In genomic region chr15:41922353-41922752, GRCh38 we compare ENCODE assay signal across 19 cellular contexts.
"Had no signal": no experiment of that assay in that cellular context is flagged by ENCODE, and none has a peak within 500 bp of the region (broad histone marks: within the 10 kb centered on the region; RNA-seq: fewer than 3 reads in every experiment).

No MANE protein-coding gene starts in this region.

- H3K4me3 ChIP-seq: dorsolateral prefrontal cortex, esophagus squamous epithelium, sigmoid colon, testis, uterus had no signal

- H3K36me3 ChIP-seq: uterus had no signal

- DNase-seq: activated CD4-positive, alpha-beta T cell treated with anti-CD3 and anti-CD28 coated beads for 1 hour; activated CD4-positive, alpha-beta T cell treated with anti-CD3 and anti-CD28 coated beads, Interleukin-2, amount 50 U/mL, for 48 hours; activated CD8-positive, alpha-beta memory T cell treated with anti-CD3 and anti-CD28 coated beads, Interleukin-2, amount 10 ng/mL, durations not matched to agents 7 days and 5 days; activated gamma-delta T cell; activated T-cell treated with anti-CD3 and anti-CD28 coated beads, Interleukin-2, amount 50 U/mL, for 4 hours; amygdala; brain microvascular endothelial cell; dorsolateral prefrontal cortex; esophagus squamous epithelium; foreskin fibroblast; glutamatergic neuron; sigmoid colon; stimulated activated CD4-positive, alpha-beta T cell treated with anti-CD3 and anti-CD28 coated beads, Interleukin-2, amount 100 ng/mL, for 24 hours; stimulated activated naive CD8-positive, alpha-beta T cell treated with anti-CD3 and anti-CD28 coated beads, Interleukin-15, Interleukin-2, amounts not matched to agents 100 U/mL and 50 U/mL, for 24 hours; SW 1271; testis; uterus had no signal

- H3K4me3 Mint-ChIP-seq: activated CD8-positive, alpha-beta memory T cell treated with anti-CD3 and anti-CD28 coated beads, Interleukin-2, amount 10 ng/mL, durations not matched to agents 7 days and 5 days; activated naive CD8-positive, alpha-beta T cell; activated T-cell treated with anti-CD3 and anti-CD28 coated beads, Interleukin-2, amount 50 U/mL, for 4 hours; mesothelial cell of epicardium had no signal

- H3K27me3 ChIP-seq: brain microvascular endothelial cell, dorsolateral prefrontal cortex, esophagus squamous epithelium, sigmoid colon, testis, uterus had no signal

- H3K9me3 Mint-ChIP-seq: activated T-cell treated with anti-CD3 and anti-CD28 coated beads, Interleukin-2, amount 50 U/mL, for 4 hours; mesothelial cell of epicardium had no signal

- H3K27ac ChIP-seq: brain microvascular endothelial cell had no signal

- H3K4me1 ChIP-seq: uterus had no signal

- H3K27me3 Mint-ChIP-seq: activated CD8-positive, alpha-beta memory T cell treated with anti-CD3 and anti-CD28 coated beads, Interleukin-2, amount 10 ng/mL, durations not matched to agents 7 days and 5 days; activated naive CD8-positive, alpha-beta T cell had no signal

- H3K27ac Mint-ChIP-seq: activated CD8-positive, alpha-beta memory T cell treated with anti-CD3 and anti-CD28 coated beads, Interleukin-2, amount 10 ng/mL, durations not matched to agents 7 days and 5 days; activated naive CD8-positive, alpha-beta T cell; mesothelial cell of epicardium had no signal

- H3K9me3 ChIP-seq: esophagus squamous epithelium, sigmoid colon, testis, uterus had no signal

- ATAC-seq: activated CD8-positive, alpha-beta memory T cell treated with anti-CD3 and anti-CD28 coated beads, Interleukin-2, amount 10 ng/mL, durations not matched to agents 7 days and 5 days; activated T-cell treated with anti-CD3 and anti-CD28 coated beads, Interleukin-2, amount 50 U/mL, for 4 hours; stimulated activated naive CD8-positive, alpha-beta T cell treated with anti-CD3 and anti-CD28 coated beads, Interleukin-15, Interleukin-2, amounts not matched to agents 100 U/mL and 50 U/mL, for 24 hours had no signal

- H3K36me3 Mint-ChIP-seq: mesothelial cell of epicardium had no signal
